Comparison of ENCODE assay signal across 1 cellular context in the genomic region with DNA sequence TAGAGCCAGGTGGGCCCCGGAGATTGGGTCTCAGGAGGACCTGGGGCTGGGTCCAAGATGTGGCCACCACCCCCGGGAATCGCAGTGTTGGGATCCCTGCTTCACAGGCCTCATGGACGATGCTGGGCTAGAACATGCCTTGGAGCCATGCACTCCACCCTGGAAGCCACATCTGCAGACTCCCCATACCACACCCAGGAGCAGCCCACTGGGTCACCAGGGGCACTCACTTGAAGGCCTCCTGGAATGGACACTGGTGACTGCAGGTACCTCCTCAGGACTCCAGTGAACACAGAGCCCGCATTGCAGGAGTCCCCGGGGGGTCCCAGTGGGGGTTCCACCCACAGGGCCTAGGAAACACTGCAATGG.
TF ChIP-seq lines count a peak whose summit lies in the region.

No MANE protein-coding gene starts in this region.

TF ChIP-seq in IMR-90, 13 proteins besides CTCF, POLR2A, EP300 and RAD21:
- TF ChIP-seq MXI1 (IDR thresholded peaks at IDR 0.05; ENCODE audit: borderline replicate concordance, low read depth, low read length): no peak
- no peak for TF ChIP-seq RCOR1 (IDR thresholded peaks at IDR 0.05; ENCODE audit: insufficient replicate concordance, low read length)
- TF ChIP-seq, protein P1, sequence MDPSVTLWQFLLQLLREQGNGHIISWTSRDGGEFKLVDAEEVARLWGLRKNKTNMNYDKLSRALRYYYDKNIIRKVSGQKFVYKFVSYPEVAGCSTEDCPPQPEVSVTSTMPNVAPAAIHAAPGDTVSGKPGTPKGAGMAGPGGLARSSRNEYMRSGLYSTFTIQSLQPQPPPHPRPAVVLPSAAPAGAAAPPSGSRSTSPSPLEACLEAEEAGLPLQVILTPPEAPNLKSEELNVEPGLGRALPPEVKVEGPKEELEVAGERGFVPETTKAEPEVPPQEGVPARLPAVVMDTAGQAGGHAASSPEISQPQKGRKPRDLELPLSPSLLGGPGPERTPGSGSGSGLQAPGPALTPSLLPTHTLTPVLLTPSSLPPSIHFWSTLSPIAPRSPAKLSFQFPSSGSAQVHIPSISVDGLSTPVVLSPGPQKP (IDR thresholded peaks at IDR 0.05; ENCODE audit: borderline replicate concordance, low read depth, low read length): no peak
- TF ChIP-seq NFE2L2 (IDR thresholded peaks at IDR 0.05; ENCODE audit: low read depth, low read length): no peak
- TF ChIP-seq CEBPB (IDR thresholded peaks at IDR 0.05; ENCODE audit: low read depth, low read length): no peak
- no peak for TF ChIP-seq CHD1 (IDR thresholded peaks at IDR 0.05; ENCODE audit: low read depth, low read length)
- TF ChIP-seq BHLHE40 (IDR thresholded peaks at IDR 0.05; ENCODE audit: low read depth, low read length): no peak
- TF ChIP-seq, protein P2, sequence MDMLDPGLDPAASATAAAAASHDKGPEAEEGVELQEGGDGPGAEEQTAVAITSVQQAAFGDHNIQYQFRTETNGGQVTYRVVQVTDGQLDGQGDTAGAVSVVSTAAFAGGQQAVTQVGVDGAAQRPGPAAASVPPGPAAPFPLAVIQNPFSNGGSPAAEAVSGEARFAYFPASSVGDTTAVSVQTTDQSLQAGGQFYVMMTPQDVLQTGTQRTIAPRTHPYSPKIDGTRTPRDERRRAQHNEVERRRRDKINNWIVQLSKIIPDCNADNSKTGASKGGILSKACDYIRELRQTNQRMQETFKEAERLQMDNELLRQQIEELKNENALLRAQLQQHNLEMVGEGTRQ (IDR thresholded peaks at IDR 0.05; ENCODE audit: low read depth, low read length): no peak
- TF ChIP-seq MAFK (IDR thresholded peaks at IDR 0.05; ENCODE audit: low read depth, low read length): no peak
